25 cellular contexts compared by ENCODE assay signal in the genomic region with DNA sequence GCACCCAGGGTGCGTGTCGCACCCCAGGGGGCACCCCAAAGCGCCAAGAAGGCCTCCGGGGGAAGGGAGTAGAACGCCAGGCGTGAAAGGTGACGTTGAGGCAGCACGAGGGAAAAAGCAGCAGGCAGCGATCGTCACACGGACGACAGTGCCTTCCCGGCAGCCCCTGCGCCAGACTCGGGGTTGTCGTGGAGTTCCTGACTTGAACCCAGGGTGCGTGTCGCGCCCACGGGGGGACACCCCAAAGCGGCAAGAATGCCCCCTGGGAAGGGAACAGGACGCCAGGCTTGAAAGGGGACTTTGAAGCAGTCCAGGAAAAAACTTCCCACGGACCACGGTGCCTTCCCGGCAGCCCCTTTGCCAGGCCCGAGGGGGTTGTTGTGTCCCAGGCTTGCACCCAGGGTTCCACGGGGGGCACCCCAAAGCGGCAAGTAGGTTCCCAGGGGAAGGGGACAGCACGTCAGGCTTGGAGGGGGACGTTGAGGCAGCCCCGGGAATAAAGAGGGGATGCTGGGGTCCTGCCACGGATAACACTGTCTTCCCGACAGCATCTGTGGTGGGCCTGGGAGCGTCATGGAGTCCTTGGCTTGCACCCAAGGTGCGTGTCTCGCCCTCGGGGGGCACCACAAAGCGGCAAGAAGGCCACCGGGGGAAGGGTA.
"Had no signal": no experiment of that assay in that cellular context is flagged by ENCODE, and none has a peak within 500 bp of the region (broad histone marks: within the 10 kb centered on the region; RNA-seq: fewer than 3 reads in every experiment).

No MANE protein-coding gene starts in this region.

- H3K36me3 ChIP-seq: ascending aorta, MG63, Peyer's patch, SJCRH30 had no signal

- H3K27ac ChIP-seq: ascending aorta, body of pancreas, Peyer's patch, RWPE1, SJCRH30 had no signal

- H3K4me1 ChIP-seq: ascending aorta, body of pancreas, Peyer's patch, SJCRH30 had no signal

- H3K36me3 Mint-ChIP-seq: activated CD4-positive, alpha-beta memory T cell treated with anti-CD3 and anti-CD28 coated beads for 36 hours; activated naive CD4-positive, alpha-beta T cell treated with anti-CD3 and anti-CD28 coated beads, Interleukin-2, amount 50 U/mL, for 72 hours had no signal

- H3K9me3 Mint-ChIP-seq: activated CD4-positive, alpha-beta memory T cell treated with anti-CD3 and anti-CD28 coated beads for 36 hours had no signal

- ATAC-seq: activated naive CD4-positive, alpha-beta T cell treated with anti-CD3 and anti-CD28 coated beads, Interleukin-2, amount 50 U/mL, for 72 hours; activated naive CD8-positive, alpha-beta T cell treated with anti-CD3 and anti-CD28 coated beads, Interleukin-2, amount 50 U/mL, for 24 hours; activated T-cell treated with anti-CD3 and anti-CD28 coated beads, Interleukin-2, amount 50 U/mL, for 4 hours; body of pancreas; WTC11 had no signal

- H3K9me3 ChIP-seq: ascending aorta, body of pancreas, MG63, Peyer's patch, SJCRH30 had no signal

- H3K27me3 ChIP-seq: ascending aorta, body of pancreas, Peyer's patch had no signal

- H3K27ac Mint-ChIP-seq: activated CD4-positive, alpha-beta memory T cell treated with anti-CD3 and anti-CD28 coated beads for 36 hours; activated CD4-positive, alpha-beta T cell treated with anti-CD3 and anti-CD28 coated beads, Interleukin-2, amount 10 ng/mL, durations not matched to agents 7 days and 5 days; activated naive CD4-positive, alpha-beta T cell treated with anti-CD3 and anti-CD28 coated beads, Interleukin-2, amount 50 U/mL, for 72 hours; activated naive CD8-positive, alpha-beta T cell treated with anti-CD3 and anti-CD28 coated beads, Interleukin-2, amount 50 U/mL, for 24 hours; T-helper 1 cell treated with Interleukin-12 subunit alpha and Interleukin-12 subunit beta and Interleukin-4 antibody, amounts not matched to agents 30 μg/mL and 1 μg/mL, for 36 hours; WTC11 had no signal

- H3K27me3 Mint-ChIP-seq: activated CD4-positive, alpha-beta memory T cell treated with anti-CD3 and anti-CD28 coated beads for 36 hours; activated CD4-positive, alpha-beta T cell treated with anti-CD3 and anti-CD28 coated beads, Interleukin-2, amount 10 ng/mL, durations not matched to agents 7 days and 5 days; activated naive CD8-positive, alpha-beta T cell treated with anti-CD3 and anti-CD28 coated beads, Interleukin-2, amount 50 U/mL, for 24 hours had no signal

- H3K4me1 Mint-ChIP-seq: activated CD4-positive, alpha-beta T cell treated with anti-CD3 and anti-CD28 coated beads, Interleukin-2, amount 10 ng/mL, durations not matched to agents 7 days and 5 days; activated naive CD8-positive, alpha-beta T cell treated with anti-CD3 and anti-CD28 coated beads, Interleukin-2, amount 50 U/mL, for 24 hours; WTC11 had no signal

- H3K4me3 Mint-ChIP-seq: activated CD4-positive, alpha-beta memory T cell treated with anti-CD3 and anti-CD28 coated beads for 36 hours; activated CD4-positive, alpha-beta T cell treated with anti-CD3 and anti-CD28 coated beads, Interleukin-2, amount 10 ng/mL, durations not matched to agents 7 days and 5 days; activated naive CD8-positive, alpha-beta T cell treated with anti-CD3 and anti-CD28 coated beads, Interleukin-2, amount 50 U/mL, for 24 hours; activated T-cell treated with anti-CD3 and anti-CD28 coated beads, Interleukin-2, amount 50 U/mL, for 4 hours; T-helper 1 cell treated with Interleukin-12 subunit alpha and Interleukin-12 subunit beta and Interleukin-4 antibody, amounts not matched to agents 30 μg/mL and 1 μg/mL, for 36 hours; WTC11 had no signal

- H3K4me3 ChIP-seq: ascending aorta, body of pancreas, MG63, Peyer's patch, SJCRH30 had no signal

- DNase-seq: activated CD4-positive, alpha-beta memory T cell treated with anti-CD3 and anti-CD28 coated beads for 36 hours; activated CD4-positive, alpha-beta T cell treated with anti-CD3 and anti-CD28 coated beads, Interleukin-2, amount 10 ng/mL, durations not matched to agents 7 days and 5 days; activated CD4-positive, CD25-positive, alpha-beta regulatory T cell treated with anti-CD3 and anti-CD28 coated beads, Interleukin-2, amount 50 U/mL, for 72 hours; activated effector memory CD4-positive, alpha-beta T cell treated with anti-CD3 and anti-CD28 coated beads, Interleukin-2, amount 50 U/mL, for 16 hours; activated naive CD4-positive, alpha-beta T cell treated with Interleukin-2 at 50 U/mL for 16 hours; activated naive CD8-positive, alpha-beta T cell treated with anti-CD3 and anti-CD28 coated beads, Interleukin-2, amount 50 U/mL, for 24 hours; activated T-cell treated with anti-CD3 and anti-CD28 coated beads, Interleukin-2, amount 50 U/mL, for 4 hours; amniotic stem cell; body of pancreas; KG1; MG63; NCI-H1105; NCI-H1436; NCI-H187; NCI-H2081; NCI-H446; NCI-H524; Right ventricle myocardium superior; SJCRH30 had no signal
